22 cellular contexts compared by ENCODE assay signal in the genomic region with DNA sequence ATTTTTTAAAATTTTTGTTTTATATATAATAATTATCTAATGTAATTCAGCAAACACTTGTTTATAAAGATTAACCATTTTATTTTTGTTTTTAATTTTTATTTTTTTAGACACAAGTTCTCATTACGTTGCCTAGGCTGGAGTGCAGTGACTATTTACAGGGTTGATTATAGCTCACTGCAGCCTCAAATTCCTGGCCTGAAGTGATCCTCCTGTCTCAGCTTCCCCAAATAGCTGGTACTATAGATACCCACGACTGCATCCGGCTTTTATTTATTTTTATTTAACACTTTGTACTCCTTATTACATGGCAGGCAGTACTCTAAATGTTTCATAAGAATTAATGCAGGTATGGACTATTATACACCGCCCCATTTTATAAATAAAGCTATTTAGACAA.
DNase-seq lines count a peak whose midpoint lies in the region; ATAC-seq and TF ChIP-seq lines count a peak whose summit lies in the region.
"Had no signal": no experiment of that assay in that cellular context is flagged by ENCODE, and none has a peak within 500 bp of the region (broad histone marks: within the 10 kb centered on the region; RNA-seq: fewer than 3 reads in every experiment).

No MANE protein-coding gene starts in this region.

- no peaks in the 10 kb centered on the region for H3K36me3 ChIP-seq in right atrium auricular region
- H3K36me3 ChIP-seq in left ventricle myocardium inferior: no peaks in the 10 kb centered on the region
- H3K36me3 ChIP-seq in HCT116 (ENCODE audit: control insufficient read depth in 1 of 2, insufficient read depth in 2 of 2, low read length in 2 of 2): no peaks in the 10 kb centered on the region
- H3K36me3 ChIP-seq in mammary epithelial cell (ENCODE audit: insufficient read depth, low read length): no peaks in the 10 kb centered on the region
- H3K36me3 ChIP-seq: BE2C; BLaER1 treated with 17β-estradiol and CSF1 and Interleukin-3, amounts not matched to agents 10 nM and 100 nM had no signal

- no peak for TF ChIP-seq CTCF in right atrium auricular region (IDR thresholded peaks at IDR 0.05)
- TF ChIP-seq CTCF in left ventricle myocardium inferior (IDR thresholded peaks at IDR 0.05; ENCODE audit: borderline replicate concordance): no peak
- no peak for TF ChIP-seq CTCF in HCT116 (IDR thresholded peaks at IDR 0.05 in 2 of 3, conservative IDR thresholded peaks at IDR 0.05 in 1 of 3; ENCODE audit: borderline replicate concordance in 1 of 3, insufficient read depth in 1 of 3, low read depth in 2 of 3, low read length in 2 of 3)
- TF ChIP-seq CTCF in mammary epithelial cell (conservative IDR thresholded peaks at IDR 0.05 in 1 of 2, IDR thresholded peaks at IDR 0.05 in 1 of 2; ENCODE audit: extremely low read depth in 1 of 2, insufficient read depth in 1 of 2, low read depth in 1 of 2, low read length in 2 of 2): no peak

- no peak overlapping the region for H3K4me2 ChIP-seq in HCT116 (ENCODE audit: low read length)
- H3K4me2 ChIP-seq in mammary epithelial cell (ENCODE audit: insufficient read depth, low read depth, low read length): no peak overlapping the region
- H3K4me2 ChIP-seq: A549; BLaER1 treated with 17β-estradiol and CSF1 and Interleukin-3, amounts not matched to agents 10 nM and 100 nM had no signal

- CTCF ChIA-PET in HCT116 (lab: Charles Lee) (no interaction called here), mammary epithelial cell (lab: Charles Lee; ENCODE audit: low non-redundant PET) (interaction anchor here (0.6 to 0.7 kb wide), 2 partner anchors 147 to 344 kb away, joined by 3 to 5 read pairs; no protein-coding TSS in a partner anchor)

- H3K27me3 ChIP-seq in right atrium auricular region: no peaks in the 10 kb centered on the region
- no peaks in the 10 kb centered on the region for H3K27me3 ChIP-seq in left ventricle myocardium inferior (ENCODE audit: low read depth)
- no peaks in the 10 kb centered on the region for H3K27me3 ChIP-seq in right cardiac atrium (ENCODE audit: control insufficient read depth, insufficient read depth)
- no peaks in the 10 kb centered on the region for H3K27me3 ChIP-seq in HCT116 (ENCODE audit: insufficient read depth, low read length)
- no peaks in the 10 kb centered on the region for H3K27me3 ChIP-seq in mammary epithelial cell (ENCODE audit: insufficient read depth, low read length)
- H3K27me3 ChIP-seq: BE2C; BLaER1 treated with 17β-estradiol and CSF1 and Interleukin-3, amounts not matched to agents 10 nM and 100 nM had no signal

- peak overlapping the region; percentile 23 for H2AFZ ChIP-seq in HCT116 (ENCODE audit: low read depth, low read length, poor library complexity, severe bottlenecking)
- H2AFZ ChIP-seq in mammary epithelial cell (ENCODE audit: low read depth, low read length): no peak overlapping the region

- DNase-seq in Right ventricle myocardium superior: no peak
- DNase-seq in right atrium auricular region (ENCODE audit: low spot score): no peak
- no peak for DNase-seq in left ventricle myocardium inferior
- no peak for DNase-seq in right cardiac atrium
- DNase-seq in HCT116 (ENCODE audit: low read depth, low spot score): no peak
- no peak for DNase-seq in mammary epithelial cell
- DNase-seq in NK-92 treated with Interleukin-12 subunit alpha and Interleukin-12 subunit beta, amount 100 ng/mL, for 24 hours (lab: John Stamatoyannopoulos, UW): no peak
- DNase-seq: ACHN; AML-193; BE2C; CD4-positive, alpha-beta T cell; CD8-positive, alpha-beta memory T cell; DMS 273 treated with DMSO at 0.1 percent for 48 hours; DMS79; EL; GDM1; H7; HCEC 1CT had no signal

- H3K4me1 ChIP-seq in right atrium auricular region (no peaks in the 10 kb centered on the region), left ventricle myocardium inferior (peaks cover 5% of the 10 kb centered on the region), right cardiac atrium (ENCODE audit: control insufficient read depth, insufficient read depth, low read length) (no peaks in the 10 kb centered on the region), HCT116 (ENCODE audit: control insufficient read depth in 1 of 2, insufficient read depth in 2 of 2, low read length in 2 of 2) (no peaks in the 10 kb centered on the region), mammary epithelial cell (ENCODE audit: insufficient read depth, low read length) (no peaks in the 10 kb centered on the region)
- H3K4me1 ChIP-seq: A549; BE2C; BLaER1 treated with 17β-estradiol and CSF1 and Interleukin-3, amounts not matched to agents 10 nM and 100 nM had no signal

- in situ Hi-C loops in mammary epithelial cell (cut with MboI; ENCODE audit: low sequenced_read_pairs in 2 of 2): loop anchor here in 1 of 2 donors (10.0 kb wide), 1 partner anchor 346 kb away; no protein-coding TSS in a partner anchor

- RAD21 ChIA-PET in HCT116 (lab: Charles Lee; ENCODE audit: low non-redundant PET in 1 of 2, low total read pairs in 2 of 2, uncharacterized antibody in 2 of 2, unreplicated experiment in 2 of 2): no interaction called here

- no peaks in the 10 kb centered on the region for H3K9me2 ChIP-seq in HCT116 (ENCODE audit: insufficient read depth)

- no peak for TF ChIP-seq RAD21 in HCT116 (IDR thresholded peaks at IDR 0.05; ENCODE audit: low read depth)

- H3K9ac ChIP-seq in HCT116 (ENCODE audit: low read length) (no peak overlapping the region), mammary epithelial cell (ENCODE audit: insufficient read depth, low read length) (no peak overlapping the region)
- H3K9ac ChIP-seq: BLaER1 treated with 17β-estradiol and CSF1 and Interleukin-3, amounts not matched to agents 10 nM and 100 nM had no signal

- WGBS in right cardiac atrium: 58% methylated on average over 4 of the region's 4 CpGs
- WGBS in mammary epithelial cell (ENCODE audit: low coverage, missing lambda C conversion rate): 73% methylated on average over 4 of the region's 4 CpGs

- peaks cover 0 to 8% of the 10 kb centered on the region in 2 donors for H3K9me3 ChIP-seq in right atrium auricular region
- H3K9me3 ChIP-seq in left ventricle myocardium inferior (replicated peaks): peaks cover 14% of the 10 kb centered on the region
- H3K9me3 ChIP-seq in right cardiac atrium (ENCODE audit: control insufficient read depth, low read length): peaks cover 2% of the 10 kb centered on the region
- 0 out of 4 replicates have a peak, but pooled peaks cover 0 to 3% of the 10 kb centered on the region in 2 experiments for H3K9me3 ChIP-seq in HCT116 (ENCODE audit: control insufficient read depth in 1 of 2, insufficient read depth in 1 of 2, low read depth in 1 of 2, low read length in 2 of 2)
- H3K9me3 ChIP-seq in mammary epithelial cell (replicated peaks; ENCODE audit: insufficient read depth, low read length): peaks cover 4% of the 10 kb centered on the region
- H3K9me3 ChIP-seq: A549, BE2C had no signal

- dilution Hi-C loops in mammary epithelial cell (cut with HindIII; ENCODE audit: low sequenced_read_pairs): no loop called here

- H4K20me1 ChIP-seq in HCT116 (ENCODE audit: insufficient read depth): no peaks in the 10 kb centered on the region
- no peaks in the 10 kb centered on the region for H4K20me1 ChIP-seq in mammary epithelial cell (ENCODE audit: insufficient read depth, low read length)
- H4K20me1 ChIP-seq: BLaER1 treated with 17β-estradiol and CSF1 and Interleukin-3, amounts not matched to agents 10 nM and 100 nM had no signal

- no peak for TF ChIP-seq POLR2A in HCT116 (IDR thresholded peaks at IDR 0.05; ENCODE audit: borderline replicate concordance, extremely low read depth, insufficient read depth, insufficient read length)

- H3K79me2 ChIP-seq in HCT116 (ENCODE audit: insufficient read depth, low read length) (no peaks in the 10 kb centered on the region), mammary epithelial cell (ENCODE audit: insufficient read depth, low read length) (no peaks in the 10 kb centered on the region)

- H3K4me3 ChIP-seq in right atrium auricular region: no peak overlapping the region
- H3K4me3 ChIP-seq in left ventricle myocardium inferior: no peak overlapping the region
- H3K4me3 ChIP-seq in right cardiac atrium (ENCODE audit: low read length): no peak overlapping the region
- no peak overlapping the region for H3K4me3 ChIP-seq in HCT116 (replicated peaks in 1 of 2; ENCODE audit: low read depth in 1 of 2, low read length in 2 of 2)
- H3K4me3 ChIP-seq in mammary epithelial cell (replicated peaks in 1 of 3; ENCODE audit: insufficient read depth in 1 of 3, low read depth in 2 of 3, low read length in 3 of 3): no peak overlapping the region
- H3K4me3 ChIP-seq: A549; BLaER1 treated with 17β-estradiol and CSF1 and Interleukin-3, amounts not matched to agents 10 nM and 100 nM; GM12878 had no signal

- POLR2A ChIA-PET in HCT116 (lab: Charles Lee): no interaction called here

- no peak overlapping the region for H3K27ac ChIP-seq in right atrium auricular region
- H3K27ac ChIP-seq in left ventricle myocardium inferior (replicated peaks): peak overlapping the region; percentile 47
- no peak overlapping the region for H3K27ac ChIP-seq in right cardiac atrium (ENCODE audit: low read length)
- H3K27ac ChIP-seq in HCT116 (ENCODE audit: low read depth, low read length): no peak overlapping the region
- no peak overlapping the region for H3K27ac ChIP-seq in mammary epithelial cell (ENCODE audit: insufficient read depth, low read depth, low read length)
- H3K27ac ChIP-seq: 22Rv1; A549; BLaER1 treated with 17β-estradiol and CSF1 and Interleukin-3, amounts not matched to agents 10 nM and 100 nM had no signal

- intact Hi-C loops in Right ventricle myocardium superior (cut with DNase I): loop anchor here (10.0 kb wide), 1 partner anchor 346 kb away; no protein-coding TSS in a partner anchor
- intact Hi-C loops in left ventricle myocardium inferior (cut with micrococcal nuclease): no loop called here
- intact Hi-C loops in right cardiac atrium (cut with DNase I): loop anchor here in 2 of 4 donors (10.0 kb wide), 1 partner anchor 346 kb away; no protein-coding TSS in a partner anchor
- intact Hi-C loops in HCT116 (cut with micrococcal nuclease): no loop called here
- intact Hi-C loops in mammary epithelial cell (cut with micrococcal nuclease): no loop called here

- BruUV-seq in HCT116 (replicated peaks; lab: Mats Ljungman, UMichigan) (no TSS peak), mammary epithelial cell (replicated peaks; lab: Mats Ljungman, UMichigan) (no TSS peak)

- ATAC-seq in Right ventricle myocardium superior (ENCODE audit: poor library complexity) (peak; percentile 83), right cardiac atrium (no peak), HCT116 (no peak)
- ATAC-seq: A549, GM12878 had no signal

TF ChIP-seq in HCT116, 20 proteins besides CTCF, POLR2A, EP300 and RAD21 (continues in another document):
- no peak for TF ChIP-seq EZH2phosphoT487 (IDR thresholded peaks at IDR 0.05; ENCODE audit: borderline replicate concordance)
